Comparison of ENCODE assay signal across 8 cellular contexts in the genomic region with DNA sequence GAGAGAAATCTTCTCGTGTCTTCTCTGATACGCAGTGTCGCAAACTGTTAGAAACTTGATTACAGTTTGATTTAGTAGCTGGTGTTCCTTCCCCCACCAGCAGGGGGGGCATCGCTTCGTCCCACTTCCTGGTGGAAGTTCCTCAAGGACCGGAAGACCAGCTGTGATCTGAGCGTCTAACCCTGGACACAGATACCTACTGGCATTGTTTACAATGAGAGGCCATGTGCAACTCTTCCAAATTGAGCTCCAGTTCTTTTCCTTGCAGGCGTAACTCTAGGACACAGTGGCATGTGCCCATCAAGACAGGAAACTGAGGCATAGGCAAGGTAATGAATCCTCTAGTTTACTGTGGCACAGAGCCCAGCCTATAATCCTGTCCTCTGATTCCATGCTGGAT.
A peak's percentile ranks its signal among the peaks of the same experiment; 100 is the strongest.
DNase-seq lines count a peak whose midpoint lies in the region; ATAC-seq and TF ChIP-seq lines count a peak whose summit lies in the region.

No MANE protein-coding gene starts in this region.

- H3K4me3 Mint-ChIP-seq in activated naive CD4-positive, alpha-beta T cell treated with anti-CD3 and anti-CD28 coated beads, Interleukin-2, amount 10 ng/mL, durations not matched to agents 7 days and 5 days, result no peak overlapping the region

- CTCF ChIA-PET in activated naive CD4-positive, alpha-beta T cell treated with anti-CD3 and anti-CD28 coated beads, Interleukin-2, amount 10 ng/mL, durations not matched to agents 7 days and 5 days (lab: Charles Lee), result interaction anchor here (0.6 to 2.1 kb wide), 22 partner anchors 10 to 518 kb away, joined by 3 to 8 read pairs (median 4); a partner anchor contains a TSS

- H3K4me3 ChIP-seq in stomach, result no peak overlapping the region

- no peak for TF ChIP-seq POLR2A in stomach (IDR thresholded peaks at IDR 0.05)

- DNase-seq in activated gamma-delta T cell treated with Interleukin-2 at 50 U/mL for 16 hours, result peak; percentile 30
- no peak for DNase-seq in activated gamma-delta T cell (lab: John Stamatoyannopoulos, UW)
- peak; percentile 7 for DNase-seq in NCI-H446 treated with DMSO at 0.1 percent for 48 hours (lab: John Stamatoyannopoulos, UW)
- peak; percentile 63 for DNase-seq in activated naive CD4-positive, alpha-beta T cell treated with anti-CD3 and anti-CD28 coated beads, Interleukin-2, amount 10 ng/mL, durations not matched to agents 7 days and 5 days
- peak; percentile 68 for DNase-seq in islet precursor cell
- peak; percentile 47 for DNase-seq in stomach
- DNase-seq in NCI-H510A treated with DMSO at 0.1 percent for 48 hours (lab: John Stamatoyannopoulos, UW), result no peak

- no peaks in the 10 kb centered on the region for H3K27me3 ChIP-seq in stomach

- no peaks in the 10 kb centered on the region for H3K36me3 ChIP-seq in stomach

- 50 to 56% (median 53%) methylated on average over 8 of the region's 8 CpGs for WGBS in stomach, 5 donors

- TF ChIP-seq CTCF in stomach (IDR thresholded peaks at IDR 0.05), result peak in 4 of 7 experiments; percentile 65 to 74 (median 68)

- no peak overlapping the region for H3K27ac Mint-ChIP-seq in activated naive CD4-positive, alpha-beta T cell treated with anti-CD3 and anti-CD28 coated beads, Interleukin-2, amount 10 ng/mL, durations not matched to agents 7 days and 5 days

- ATAC-seq in HG02798 (IDR thresholded peaks at IDR 0.05; ENCODE audit: poor library complexity, unreplicated experiment), result no peak

- intact Hi-C loops in stomach (cut with DNase I; ENCODE audit: low total_unique reads), result loop anchor here (10.0 kb wide), 1 partner anchor 112 kb away; no protein-coding TSS in a partner anchor

- peaks cover 0 to 5% (median 0%) of the 10 kb centered on the region in 4 donors for H3K4me1 ChIP-seq in stomach

- no peaks in the 10 kb centered on the region for H3K36me3 Mint-ChIP-seq in activated naive CD4-positive, alpha-beta T cell treated with anti-CD3 and anti-CD28 coated beads, Interleukin-2, amount 10 ng/mL, durations not matched to agents 7 days and 5 days

- no peak overlapping the region for H3K27ac ChIP-seq in stomach

- no peaks in the 10 kb centered on the region for H3K9me3 Mint-ChIP-seq in activated naive CD4-positive, alpha-beta T cell treated with anti-CD3 and anti-CD28 coated beads, Interleukin-2, amount 10 ng/mL, durations not matched to agents 7 days and 5 days

- peaks cover 3% of the 10 kb centered on the region for H3K4me1 Mint-ChIP-seq in activated naive CD4-positive, alpha-beta T cell treated with anti-CD3 and anti-CD28 coated beads, Interleukin-2, amount 10 ng/mL, durations not matched to agents 7 days and 5 days

- no peaks in the 10 kb centered on the region for H3K27me3 Mint-ChIP-seq in activated naive CD4-positive, alpha-beta T cell treated with anti-CD3 and anti-CD28 coated beads, Interleukin-2, amount 10 ng/mL, durations not matched to agents 7 days and 5 days

- no peak for TF ChIP-seq EP300 in stomach (IDR thresholded peaks at IDR 0.05)

- no peaks in the 10 kb centered on the region for H3K9me3 ChIP-seq in stomach

Comparison
In these comparisons a context has a peak if more than half of its experiments do, and no peak if none do; other contexts are left out.
1. DNase-seq: peak in activated gamma-delta T cell treated with Interleukin-2 at 50 U/mL for 16 hours (single experiment), NCI-H446 treated with DMSO at 0.1 percent for 48 hours (single experiment), activated naive CD4-positive, alpha-beta T cell treated with anti-CD3 and anti-CD28 coated beads, Interleukin-2, amount 10 ng/mL, durations not matched to agents 7 days and 5 days (single experiment), islet precursor cell (single experiment) and stomach (single experiment); none in activated gamma-delta T cell (single experiment) and NCI-H510A treated with DMSO at 0.1 percent for 48 hours (single experiment).